In the genomic region with DNA sequence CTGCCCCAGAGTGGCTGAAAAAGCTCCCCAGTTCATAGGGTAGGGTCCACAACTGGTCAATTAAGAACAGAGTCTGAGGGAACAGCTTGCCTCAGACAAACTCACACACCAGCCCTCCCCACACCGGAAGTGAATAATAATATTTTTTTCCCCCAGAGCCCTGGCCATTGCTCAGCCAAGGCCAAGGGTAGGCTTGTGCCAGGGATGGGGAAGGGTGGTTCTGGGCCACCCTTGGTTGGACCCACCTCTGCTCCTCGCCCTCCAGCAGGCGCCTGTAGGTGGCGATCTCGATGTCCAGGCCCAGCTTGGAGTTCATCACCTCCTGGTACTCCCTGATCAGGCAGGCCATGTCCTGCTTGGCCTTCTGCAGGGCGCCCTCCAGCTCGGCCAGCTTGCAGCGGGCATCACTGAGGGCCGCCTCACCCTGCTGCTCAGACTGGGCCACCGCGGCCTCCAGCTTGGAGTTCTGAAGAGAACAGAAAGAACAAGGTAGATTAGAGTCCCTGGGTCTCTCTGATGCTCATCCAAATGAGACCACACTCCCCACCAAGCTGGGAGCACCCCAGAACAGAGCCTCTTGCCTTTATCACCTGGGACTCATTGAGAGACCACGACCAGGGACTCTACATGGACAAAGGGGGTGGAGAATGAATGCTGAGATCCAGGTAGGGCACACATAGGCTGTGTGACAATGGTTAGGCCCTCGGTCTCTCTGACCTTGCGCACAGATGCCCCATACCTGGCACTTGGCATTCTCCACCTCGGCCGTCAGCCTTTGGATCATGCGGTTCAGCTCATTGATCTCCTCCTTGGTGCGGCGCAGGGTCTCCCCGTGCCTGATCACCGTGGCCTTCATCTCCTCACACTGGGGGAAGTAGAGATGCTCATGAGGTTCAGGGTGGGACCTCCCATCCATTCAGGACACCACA, we compare ENCODE assay signal across 13 cellular contexts. TPM values are rescaled to one million over a fixed set of nuclear protein-coding genes. Genes with fewer than 3 reads are reported as not detected.
DNase-seq lines count a peak whose midpoint lies in the region; TF ChIP-seq lines count a peak whose summit lies in the region.
"Not testable (repeated sequence)": the region's sequence is repeated elsewhere in the genome, so short reads cannot be mapped to it uniquely, and the experiment has no call there.
"Had no signal": no experiment of that assay in that cellular context is flagged by ENCODE, and none has a peak within 500 bp of the region (broad histone marks: within the 10 kb centered on the region; RNA-seq: fewer than 3 reads in every experiment).

No MANE protein-coding gene starts in this region.

- H2AFZ ChIP-seq in OCI-LY3 (ENCODE audit: low read depth, low read length); neural progenitor cell (replicated peaks): not testable (repeated sequence)

- not testable (repeated sequence) for H3K4me2 ChIP-seq in OCI-LY3 (ENCODE audit: low read length); neural progenitor cell

- not testable (repeated sequence) for H3K4me1 ChIP-seq in A673 (ENCODE audit: insufficient read depth, low read length, poor library complexity, severe bottlenecking); OCI-LY3 (ENCODE audit: low read length); neural progenitor cell

- DNase-seq in A673 (ENCODE audit: low spot score); fibroblast of villous mesenchyme (ENCODE audit: low read depth); neural progenitor cell (ENCODE audit: low spot score): not testable (repeated sequence)
- DNase-seq in H7, result peak; percentile 67
- DNase-seq in activated naive CD4-positive, alpha-beta T cell treated with anti-CD3 and anti-CD28 coated beads, Interleukin-2, amount 10 ng/mL, durations not matched to agents 7 days and 5 days, result peak; percentile 20

- H3K9me3 Mint-ChIP-seq in activated naive CD4-positive, alpha-beta T cell treated with anti-CD3 and anti-CD28 coated beads, Interleukin-2, amount 10 ng/mL, durations not matched to agents 7 days and 5 days; neural progenitor cell: not testable (repeated sequence)

- H3K27ac Mint-ChIP-seq in activated naive CD4-positive, alpha-beta T cell treated with anti-CD3 and anti-CD28 coated beads, Interleukin-2, amount 10 ng/mL, durations not matched to agents 7 days and 5 days, result peak overlapping the region; percentile 33
- H3K27ac Mint-ChIP-seq in neural progenitor cell, result not testable (repeated sequence)

- H3F3A ChIP-seq in neural progenitor cell (ENCODE audit: low read depth), result not testable (repeated sequence)

- not testable (repeated sequence) for H3K9me3 ChIP-seq in A673 (ENCODE audit: low read depth, low read length, poor library complexity, severe bottlenecking); OCI-LY3 (ENCODE audit: insufficient read depth, low read length); neural progenitor cell (ENCODE audit: low read depth)

- H3K4me1 Mint-ChIP-seq in activated naive CD4-positive, alpha-beta T cell treated with anti-CD3 and anti-CD28 coated beads, Interleukin-2, amount 10 ng/mL, durations not matched to agents 7 days and 5 days, result peaks cover 13% of the 10 kb centered on the region
- H3K4me1 Mint-ChIP-seq in neural progenitor cell, result not testable (repeated sequence)

- not testable (repeated sequence) for H3K9ac ChIP-seq in OCI-LY3 (ENCODE audit: low read length); neural progenitor cell

- POLR2A ChIA-PET in A673 (lab: Charles Lee; ENCODE audit: low non-redundant PET), result not testable (repeated sequence)

- H4K20me1 ChIP-seq in OCI-LY3 (ENCODE audit: insufficient read depth, low read length); neural progenitor cell (ENCODE audit: low read depth): not testable (repeated sequence)

- H3K27me3 Mint-ChIP-seq in activated naive CD4-positive, alpha-beta T cell treated with anti-CD3 and anti-CD28 coated beads, Interleukin-2, amount 10 ng/mL, durations not matched to agents 7 days and 5 days, result peaks cover 37% of the 10 kb centered on the region
- H3K27me3 Mint-ChIP-seq in neural progenitor cell (ENCODE audit: insufficient read depth, low read depth), result not testable (repeated sequence)

- H3K36me3 ChIP-seq in A673 (ENCODE audit: insufficient read depth, low read length, poor library complexity, severe bottlenecking); H7 (replicated peaks; ENCODE audit: control insufficient read depth, insufficient read depth, low read length); OCI-LY3 (replicated peaks; ENCODE audit: low read depth, low read length); neural progenitor cell: not testable (repeated sequence)

- CTCF ChIA-PET in A673 (lab: Charles Lee), result not testable (repeated sequence)
- CTCF ChIA-PET in activated naive CD4-positive, alpha-beta T cell treated with anti-CD3 and anti-CD28 coated beads, Interleukin-2, amount 10 ng/mL, durations not matched to agents 7 days and 5 days (lab: Charles Lee), result interaction anchor here (0.7 to 1.8 kb wide), 4 partner anchors 9 to 88 kb away, joined by 3 to 9 read pairs (median 4); no protein-coding TSS in a partner anchor

- TF ChIP-seq CTCF in A673 (conservative IDR thresholded peaks at IDR 0.05; ENCODE audit: low read depth, low read length) (0 out of 2 replicates have a peak, but pooled peaks have one; percentile 18), OCI-LY3 (IDR thresholded peaks at IDR 0.05; ENCODE audit: low read depth, low read length) (peak; percentile 24), fibroblast of villous mesenchyme (IDR thresholded peaks at IDR 0.05; ENCODE audit: insufficient read depth, low read depth, low read length) (peak; percentile 4), neural progenitor cell (IDR thresholded peaks at IDR 0.05) (peak; percentile 38)

- not testable (repeated sequence) for H3K36me3 Mint-ChIP-seq in activated naive CD4-positive, alpha-beta T cell treated with anti-CD3 and anti-CD28 coated beads, Interleukin-2, amount 10 ng/mL, durations not matched to agents 7 days and 5 days; neural progenitor cell

- H3K4me3 Mint-ChIP-seq in activated naive CD4-positive, alpha-beta T cell treated with anti-CD3 and anti-CD28 coated beads, Interleukin-2, amount 10 ng/mL, durations not matched to agents 7 days and 5 days; neural progenitor cell: not testable (repeated sequence)

- not testable (repeated sequence) for H3K27me3 ChIP-seq in A673 (replicated peaks; ENCODE audit: insufficient read depth, low read depth, low read length, poor library complexity); H7 (ENCODE audit: control insufficient read depth, insufficient read depth, low read length); OCI-LY3 (ENCODE audit: low read depth, low read length); neural progenitor cell

- not testable (repeated sequence) for H3K79me2 ChIP-seq in OCI-LY3 (ENCODE audit: low read length); neural progenitor cell (ENCODE audit: low read depth)

- intact Hi-C loops in A673 (cut with micrococcal nuclease; ENCODE audit: unreplicated experiment), result not testable (repeated sequence)

- not testable (repeated sequence) for H3K27ac ChIP-seq in A673 (ENCODE audit: low read depth, low read length, poor library complexity, severe bottlenecking); OCI-LY3 (ENCODE audit: low read length); neural progenitor cell

- not testable (repeated sequence) for H3K4me3 ChIP-seq in A673 (ENCODE audit: low read depth, low read length, poor library complexity, severe bottlenecking); H7 (ENCODE audit: insufficient read depth, low read depth, low read length); OCI-LY3 (ENCODE audit: low read length); fibroblast of villous mesenchyme (ENCODE audit: low read depth, low read length); neural progenitor cell

- BruUV-seq in A673 (replicated peaks; lab: Mats Ljungman, UMichigan), result not testable (repeated sequence)

RNA-seq across cellular contexts. Expression of a gene that starts 4.2 kb away (rescaled TPM):
- total RNA-seq in A673 (2021), result 0.20 and 0.30 TPM in 2 replicates
- not detected in 2 replicates for total RNA-seq in H7 (2014; rRNA removed; shearing (Covaris generic))
- not detected in 2 replicates for total RNA-seq in fibroblast of villous mesenchyme
- total RNA-seq in neural progenitor cell (ENCODE audit: low replicate concordance), result 0.09 TPM in 1 of 2 replicates, not detected in the other
- total RNA-seq: activated CD4-positive, alpha-beta memory T cell treated with anti-CD3 and anti-CD28 coated beads, Interleukin-2, amount 10 ng/mL, durations not matched to agents 7 days and 5 days; activated naive CD4-positive, alpha-beta T cell treated with anti-CD3 and anti-CD28 coated beads for 36 hours; esophagus mucosa; right cardiac atrium; urinary bladder had no signal

RNA-seq across cellular contexts. Expression of a gene that starts 12.7 kb away (rescaled TPM):
- total RNA-seq in A673 (2021) (not detected in 2 replicates), fibroblast of villous mesenchyme (under 0.01 TPM in 1 of 2 replicates, not detected in the other), neural progenitor cell (ENCODE audit: low replicate concordance) (not detected in 2 replicates)
- total RNA-seq in H7 (2014; rRNA removed; shearing (Covaris generic)), result not detected in 2 replicates
- total RNA-seq: activated T-cell treated with anti-CD3 and anti-CD28 coated beads, Interleukin-2, amount 50 U/mL, for 4 hours; esophagus mucosa; right cardiac atrium; urinary bladder had no signal

RNA-seq across cellular contexts. Expression of a gene that starts 34.1 kb away (rescaled TPM):
- total RNA-seq in A673 (2021), result not detected in 2 replicates
- total RNA-seq in H7 (2014; rRNA removed; shearing (Covaris generic)), result 0.10 TPM in 1 of 2 replicates, not detected in the other
- total RNA-seq in fibroblast of villous mesenchyme, result not detected in 2 replicates
- not detected in 2 replicates for total RNA-seq in neural progenitor cell (ENCODE audit: low replicate concordance)
- total RNA-seq: activated CD4-positive, alpha-beta memory T cell treated with anti-CD3 and anti-CD28 coated beads, Interleukin-2, amount 10 ng/mL, durations not matched to agents 7 days and 5 days; activated naive CD4-positive, alpha-beta T cell treated with anti-CD3 and anti-CD28 coated beads for 36 hours; activated T-cell treated with anti-CD3 and anti-CD28 coated beads, Interleukin-2, amount 50 U/mL, for 4 hours; esophagus mucosa; pancreas; right cardiac atrium; urinary bladder had no signal

RNA-seq across cellular contexts. Expression of a gene that starts 54.1 kb away (rescaled TPM):
- total RNA-seq in A673 (2021) (0.79 and 1.0 TPM in 2 replicates), fibroblast of villous mesenchyme (20.6 and 36.7 TPM in 2 replicates), neural progenitor cell (ENCODE audit: low replicate concordance) (3.2 TPM in 1 of 2 replicates, not detected in the other)
- total RNA-seq in H7 (2014; rRNA removed; shearing (Covaris generic)), result 0.80 and 1.1 TPM in 2 replicates
